8 cellular contexts compared by ENCODE assay signal in genomic region chr1:84847253-84848247, GRCh38. TPM values are rescaled to one million over a fixed set of nuclear protein-coding genes. Genes with fewer than 3 reads are reported as not detected.
DNase-seq lines count a peak whose midpoint lies in the region; ATAC-seq, FAIRE-seq and TF ChIP-seq lines count a peak whose summit lies in the region.

No MANE protein-coding gene starts in this region.

- H3K27ac ChIP-seq in GM12878 (ENCODE audit: control insufficient read depth, insufficient read depth), result no peak overlapping the region

- H2AFZ ChIP-seq in GM12878 (ENCODE audit: control insufficient read depth, low read depth, low read length), result no peak overlapping the region

- H3K9me3 Mint-ChIP-seq in Calu3 (ENCODE audit: low read depth, unreplicated experiment), result peaks cover 2% of the 10 kb centered on the region

- in situ Hi-C loops in GM12878 (cut with MboI), result no loop called here

- BruUV-seq in Calu3 (replicated peaks; lab: Mats Ljungman, UMichigan), result no TSS peak
- no TSS peak for BruUV-seq in GM12878 (replicated peaks; lab: Mats Ljungman, UMichigan)

- no peaks in the 10 kb centered on the region for H3K9me3 ChIP-seq in GM12878 (replicated peaks; ENCODE audit: control insufficient read depth, insufficient read depth, low read length)

- CTCF ChIA-PET in Calu3 (lab: Charles Lee), result interaction anchor here (1.0 to 1.5 kb wide), 2 partner anchors 13 to 75 kb away, joined by 3 to 5 read pairs; no protein-coding TSS in a partner anchor
- CTCF ChIA-PET in GM12878 (lab: Yijun Ruan, JAX), result interaction anchor here (0.7 kb wide), 1 partner anchor 14 kb away, joined by 3 read pairs; no protein-coding TSS in a partner anchor

- no peaks in the 10 kb centered on the region for H3K4me1 ChIP-seq in GM12878 (ENCODE audit: control insufficient read depth, insufficient read depth, low read length)

- TF ChIP-seq CTCF in Calu3 (IDR thresholded peaks at IDR 0.05; ENCODE audit: unreplicated experiment), result no peak
- TF ChIP-seq CTCF in GM12878 (IDR thresholded peaks at IDR 0.05 in 2 of 3, conservative IDR thresholded peaks at IDR 0.05 in 1 of 3; ENCODE audit: control insufficient read depth in 2 of 3, extremely low read depth in 1 of 3, insufficient read depth in 1 of 3, low read depth in 3 of 3, low read length in 3 of 3), result no peak

- DNase-seq in Calu3 (peak; percentile 91), NCI-H446 (lab: John Stamatoyannopoulos, UW) (peak; percentile 98), GM12878 (ENCODE audit: low read depth, low spot score) (no peak), iris pigment epithelial cell (ENCODE audit: low read depth) (peak; percentile 98), superior temporal gyrus (ENCODE audit: extremely low spot score) (peak; percentile 71), GM19238 (ENCODE audit: insufficient read length, low spot score) (no peak), T-helper 9 cell (no peak)

- no peaks in the 10 kb centered on the region for H3K79me2 ChIP-seq in GM12878 (ENCODE audit: control insufficient read depth, insufficient read depth, low read length)

- no peak overlapping the region for H3K4me3 ChIP-seq in GM12878

- peak; percentile 63 for ATAC-seq in HG02678 (IDR thresholded peaks at IDR 0.05; ENCODE audit: unreplicated experiment)
- ATAC-seq in GM12878, result peak; percentile 80

- no peak for TF ChIP-seq EP300 in GM12878 (IDR thresholded peaks at IDR 0.05; ENCODE audit: borderline replicate concordance in 1 of 2, control insufficient read depth in 1 of 2, low read depth in 2 of 2, low read length in 2 of 2)

- H4K20me1 ChIP-seq in GM12878 (ENCODE audit: control insufficient read depth, insufficient read depth), result no peaks in the 10 kb centered on the region

- no peak overlapping the region for H3K9ac ChIP-seq in GM12878 (ENCODE audit: control insufficient read depth, insufficient read depth, low read length)

- TF ChIP-seq RAD21 in GM12878 (IDR thresholded peaks at IDR 0.05; ENCODE audit: insufficient read depth, low read depth, low read length), result no peak

- no peaks in the 10 kb centered on the region for H3K36me3 ChIP-seq in GM12878 (ENCODE audit: control insufficient read depth in 2 of 2, insufficient read depth in 2 of 2, low read length in 1 of 2)

- H3K27ac Mint-ChIP-seq in Calu3 (ENCODE audit: unreplicated experiment), result peak overlapping the region; percentile 85

- no peak overlapping the region for H3K4me2 ChIP-seq in GM12878 (ENCODE audit: control insufficient read depth, insufficient read depth)

- intact Hi-C loops in Calu3 (cut with micrococcal nuclease; ENCODE audit: unreplicated experiment), result no loop called here
- intact Hi-C loops in GM12878 (cut with micrococcal nuclease; ENCODE audit: unreplicated experiment), result no loop called here

- H3K36me3 Mint-ChIP-seq in Calu3 (ENCODE audit: insufficient read depth, unreplicated experiment), result peaks cover 9% of the 10 kb centered on the region

- RAD21 ChIA-PET in GM12878 (lab: Charles Lee; ENCODE audit: unreplicated experiment), result interaction anchor here (0.6 to 1.1 kb wide), 2 partner anchors 52 to 406 kb away, joined by 3 read pairs; no protein-coding TSS in a partner anchor

- no peaks in the 10 kb centered on the region for H3K27me3 ChIP-seq in GM12878 (replicated peaks in 1 of 2; ENCODE audit: control insufficient read depth in 2 of 2, insufficient read depth in 2 of 2, low read length in 1 of 2)

- no peaks in the 10 kb centered on the region for H3K27me3 Mint-ChIP-seq in Calu3 (ENCODE audit: unreplicated experiment)

- peaks cover 38% of the 10 kb centered on the region for H3K4me1 Mint-ChIP-seq in Calu3 (ENCODE audit: low read depth, unreplicated experiment)

- POLR2A ChIA-PET in GM12878 (lab: Charles Lee), result no interaction called here

- TF ChIP-seq POLR2A in GM12878 (IDR thresholded peaks at IDR 0.05; ENCODE audit: low read depth, low read length), result no peak

- peak overlapping the region; percentile 26 for H3K4me3 Mint-ChIP-seq in Calu3 (ENCODE audit: low read depth, unreplicated experiment)

- FAIRE-seq in GM12878 (lab: Jason Lieb, UNC), result no peak

- SMC1A ChIA-PET in GM12878 (lab: Charles Lee; ENCODE audit: uncharacterized antibody, unreplicated experiment), result interaction anchor here (0.9 to 1.8 kb wide), 6 partner anchors 12 to 82 kb away, joined by 3 to 7 read pairs (median 4); no protein-coding TSS in a partner anchor

- 36% methylated on average over 5 of the region's 5 CpGs for WGBS in GM12878 (ENCODE audit: insufficient coverage, insufficient replicate concordance, low lambda C conversion rate, missing lambda C conversion rate)

TF ChIP-seq in GM12878, 131 proteins besides CTCF, POLR2A, EP300 and RAD21:
- peak; percentile 56 for TF ChIP-seq SMAD1 (IDR thresholded peaks at IDR 0.05; ENCODE audit: low read depth, partially characterized antibody)
- TF ChIP-seq CEBPZ (IDR thresholded peaks at IDR 0.05; ENCODE audit: low read depth, low read length), result no peak
TF ChIP-seq in GM12878: peak in this region for 1.

RNA-seq across cellular contexts. Expression of gene LPAR3, which starts 45.5 kb away (rescaled TPM):
- total RNA-seq in Calu3 (2022) (13.2 and 14.0 TPM in 2 replicates), GM12878 (2014; rRNA removed) (0.16 and 0.17 TPM in 2 replicates), GM12878 (2014; rRNA removed; fragmentation: Illumina TruSeq; extraction: Trizol) (0.09 TPM in 2 replicates), GM12878 (2021) (0.11 and 0.23 TPM in 2 replicates)
- total RNA-seq in GM12878 (2013; cell fraction: nucleolus; rRNA removed), result 0.52 and 1.3 TPM in 2 replicates
- polyA plus RNA-seq in GM12878 (2011; ENCODE audit: low read depth), result not detected
- polyA plus RNA-seq in GM12878 (2011; rRNA removed) (0.31 and 0.37 TPM in 2 replicates), GM12878 (2014; fragmentation: Illumina TruSeq; extraction: Trizol) (0.07 TPM in 1 of 2 replicates, not detected in the other), GM12878 (2014; fragmentation: Nextera tagmentation; extraction: Ambion mirVana) (under 1 TPM in 1 of 2 experiments, not detected in 1; 0.03 TPM), GM12878 (2014; rRNA removed) (0.06 and 0.08 TPM in 2 replicates), GM12878 (2016; fragmentation: Nextera tagmentation; extraction: Ambion mirVana) (not detected)
- polyA plus RNA-seq in GM12878 (2011; cell fraction: cytosol; rRNA removed), result 0.22 and 0.25 TPM in 2 replicates
- 1.3 TPM in 2 replicates for polyA plus RNA-seq in GM12878 (2011; cell fraction: nucleus; rRNA removed)
- 0.07 and 0.08 TPM in 2 replicates for polyA plus RNA-seq in GM12878 (2012)
- polyA minus RNA-seq in GM12878 (2011; rRNA and poly(A)+ RNA removed), result 1.6 and 1.8 TPM in 2 replicates
- 0.94 TPM in 1 of 2 replicates, not detected in the other for polyA minus RNA-seq in GM12878 (2011; cell fraction: cytosol; rRNA and poly(A)+ RNA removed)
- 0.29 and 0.36 TPM in 2 replicates for polyA minus RNA-seq in GM12878 (2011; cell fraction: nucleus; rRNA and poly(A)+ RNA removed)

Comparison
In these comparisons a context has a peak if more than half of its experiments do, and no peak if none do; other contexts are left out.
1. DNase-seq: peak in Calu3 (single experiment), NCI-H446 (2 of 2), iris pigment epithelial cell (single experiment) and superior temporal gyrus (single experiment); none in GM12878 (single experiment), GM19238 (single experiment) and T-helper 9 cell (single experiment).